ENCODE assay signal across 31 cellular contexts in genomic region chr2:31205613-31206012, GRCh38. TPM values are rescaled to one million over a fixed set of nuclear protein-coding genes. Genes with fewer than 3 reads are reported as not detected.
"Had no signal": no experiment of that assay in that cellular context is flagged by ENCODE, and none has a peak within 500 bp of the region (broad histone marks: within the 10 kb centered on the region; RNA-seq: fewer than 3 reads in every experiment).

No MANE protein-coding gene starts in this region.

- H3K27ac ChIP-seq: adrenal gland, body of pancreas, epithelial cell of prostate, gastroesophageal sphincter, WERI-Rb-1 had no signal

- H3K4me1 ChIP-seq: adrenal gland, body of pancreas, gastroesophageal sphincter had no signal

- H3K9me3 ChIP-seq: adrenal gland, body of pancreas, esophagus squamous epithelium, gastroesophageal sphincter had no signal

- H3K4me3 Mint-ChIP-seq: activated B cell treated with CpG ODN at 0.5 μM for 24 hours; activated CD4-positive, alpha-beta memory T cell treated with anti-CD3 and anti-CD28 coated beads, Interleukin-2, amount 10 ng/mL, durations not matched to agents 7 days and 5 days; activated CD4-positive, alpha-beta T cell treated with anti-CD3 and anti-CD28 coated beads for 36 hours; activated CD4-positive, alpha-beta T cell treated with anti-CD3 and anti-CD28 coated beads, Interleukin-2, amount 10 ng/mL, durations not matched to agents 7 days and 5 days; activated naive CD4-positive, alpha-beta T cell treated with anti-CD3 and anti-CD28 coated beads for 36 hours; activated naive CD4-positive, alpha-beta T cell treated with anti-CD3 and anti-CD28 coated beads, Interleukin-2, amount 50 U/mL, for 24 hours; activated naive CD8-positive, alpha-beta T cell treated with anti-CD3 and anti-CD28 coated beads for 36 hours; activated naive CD8-positive, alpha-beta T cell treated with anti-CD3 and anti-CD28 coated beads, Interleukin-2, amount 50 U/mL, for 24 hours; activated T-helper 1 cell treated with anti-CD3 and anti-CD28 coated beads, Interleukin-12 subunit alpha, Interleukin-12 subunit beta, Interleukin-2, Interleukin-4 antibody, amounts not matched to agents 30 ng/mL and 10 ng/mL and 1 ng/mL, durations not matched to agents 14 hours and 24 hours and 36 hours; T-cell; T-helper 1 cell treated with Interleukin-12 subunit alpha and Interleukin-12 subunit beta and Interleukin-4 antibody, amounts not matched to agents 30 μg/mL and 1 μg/mL, for 36 hours had no signal

- H3K36me3 Mint-ChIP-seq: activated naive CD8-positive, alpha-beta T cell treated with anti-CD3 and anti-CD28 coated beads for 36 hours had no signal

- H3K36me3 ChIP-seq: adrenal gland, gastroesophageal sphincter, WERI-Rb-1 had no signal

- H3K27me3 Mint-ChIP-seq: activated B cell treated with CpG ODN at 0.5 μM for 24 hours; activated CD4-positive, alpha-beta T cell treated with anti-CD3 and anti-CD28 coated beads for 36 hours; activated CD4-positive, alpha-beta T cell treated with anti-CD3 and anti-CD28 coated beads, Interleukin-2, amount 10 ng/mL, durations not matched to agents 7 days and 5 days; activated naive CD4-positive, alpha-beta T cell treated with anti-CD3 and anti-CD28 coated beads, Interleukin-2, amount 50 U/mL, for 24 hours; activated naive CD8-positive, alpha-beta T cell treated with anti-CD3 and anti-CD28 coated beads for 36 hours; activated naive CD8-positive, alpha-beta T cell treated with anti-CD3 and anti-CD28 coated beads, Interleukin-2, amount 50 U/mL, for 24 hours; T-cell had no signal

- H3K27me3 ChIP-seq: adrenal gland, body of pancreas had no signal

- ATAC-seq: activated CD4-positive, alpha-beta T cell treated with anti-CD3 and anti-CD28 coated beads for 36 hours; activated CD4-positive, CD25-positive, alpha-beta regulatory T cell treated with anti-CD3 and anti-CD28 coated beads, Interleukin-2, amount 50 U/mL, for 24 hours; activated naive CD8-positive, alpha-beta T cell treated with anti-CD3 and anti-CD28 coated beads, Interleukin-2, amount 50 U/mL, for 24 hours; body of pancreas; gastroesophageal sphincter; T-cell had no signal

- H3K4me1 Mint-ChIP-seq: activated CD4-positive, alpha-beta memory T cell treated with anti-CD3 and anti-CD28 coated beads, Interleukin-2, amount 10 ng/mL, durations not matched to agents 7 days and 5 days; activated CD4-positive, alpha-beta T cell treated with anti-CD3 and anti-CD28 coated beads for 36 hours; activated CD4-positive, alpha-beta T cell treated with anti-CD3 and anti-CD28 coated beads, Interleukin-2, amount 10 ng/mL, durations not matched to agents 7 days and 5 days; activated naive CD4-positive, alpha-beta T cell treated with anti-CD3 and anti-CD28 coated beads, Interleukin-2, amount 50 U/mL, for 24 hours; activated naive CD8-positive, alpha-beta T cell treated with anti-CD3 and anti-CD28 coated beads for 36 hours; activated naive CD8-positive, alpha-beta T cell treated with anti-CD3 and anti-CD28 coated beads, Interleukin-2, amount 50 U/mL, for 24 hours; T-cell had no signal

- H3K27ac Mint-ChIP-seq: activated B cell treated with CpG ODN at 0.5 μM for 24 hours; activated CD4-positive, alpha-beta memory T cell treated with anti-CD3 and anti-CD28 coated beads, Interleukin-2, amount 10 ng/mL, durations not matched to agents 7 days and 5 days; activated CD4-positive, alpha-beta T cell treated with anti-CD3 and anti-CD28 coated beads for 36 hours; activated CD4-positive, alpha-beta T cell treated with anti-CD3 and anti-CD28 coated beads, Interleukin-2, amount 10 ng/mL, durations not matched to agents 7 days and 5 days; activated naive CD4-positive, alpha-beta T cell treated with anti-CD3 and anti-CD28 coated beads for 36 hours; activated naive CD4-positive, alpha-beta T cell treated with anti-CD3 and anti-CD28 coated beads, Interleukin-2, amount 50 U/mL, for 24 hours; activated naive CD8-positive, alpha-beta T cell treated with anti-CD3 and anti-CD28 coated beads for 36 hours; activated naive CD8-positive, alpha-beta T cell treated with anti-CD3 and anti-CD28 coated beads, Interleukin-2, amount 50 U/mL, for 24 hours; activated T-helper 1 cell treated with anti-CD3 and anti-CD28 coated beads, Interleukin-12 subunit alpha, Interleukin-12 subunit beta, Interleukin-2, Interleukin-4 antibody, amounts not matched to agents 30 ng/mL and 10 ng/mL and 1 ng/mL, durations not matched to agents 14 hours and 24 hours and 36 hours; activated T-helper 2 cell treated with anti-CD3 and anti-CD28 coated beads, Interferon-gamma antibody, Interleukin-2, Interleukin-4, amounts not matched to agents 10 μg/mL and 5 μg/mL and 100 μg/mL, durations not matched to agents 14 hours and 24 hours and 36 hours; T-helper 1 cell treated with Interleukin-12 subunit alpha and Interleukin-12 subunit beta and Interleukin-4 antibody, amounts not matched to agents 30 μg/mL and 1 μg/mL, for 36 hours had no signal

- DNase-seq: activated B cell treated with CpG ODN at 0.5 μM for 24 hours; activated CD4-positive, alpha-beta memory T cell treated with anti-CD3 and anti-CD28 coated beads, Interleukin-2, amount 10 ng/mL, durations not matched to agents 7 days and 5 days; activated CD4-positive, alpha-beta T cell treated with anti-CD3 and anti-CD28 coated beads for 36 hours; activated CD4-positive, alpha-beta T cell treated with anti-CD3 and anti-CD28 coated beads, Interleukin-2, amount 10 ng/mL, durations not matched to agents 7 days and 5 days; activated CD4-positive, alpha-beta T cell treated with anti-CD3 and anti-CD28 coated beads, Interleukin-2, amount 50 U/mL, for 4 hours; activated CD8-positive, alpha-beta memory T cell treated with anti-CD3 and anti-CD28 coated beads, Interleukin-2, amount 50 U/mL, for 4 hours; activated effector memory CD4-positive, alpha-beta T cell treated with anti-CD3 and anti-CD28 coated beads, Interleukin-2, amount 50 U/mL, for 16 hours; activated naive CD4-positive, alpha-beta T cell treated with anti-CD3 and anti-CD28 coated beads for 36 hours; activated naive CD8-positive, alpha-beta T cell treated with anti-CD3 and anti-CD28 coated beads for 36 hours; activated naive CD8-positive, alpha-beta T cell treated with anti-CD3 and anti-CD28 coated beads, Interleukin-2, amount 50 U/mL, for 24 hours; activated T-cell treated with anti-CD3 and anti-CD28 coated beads, Interleukin-2, amount 50 U/mL, for 1 hour; activated T-cell treated with anti-CD3 and anti-CD28 coated beads, Interleukin-2, amount 50 U/mL, for 48 hours; adrenal gland; aorta; body of pancreas; cortex of kidney; dermis blood vessel endothelial cell; effector CD8-positive, alpha-beta T cell; esophagus squamous epithelium; foreskin melanocyte; SW 1271; T-cell; T-helper 9 cell; WERI-Rb-1 had no signal

- H3K4me3 ChIP-seq: adrenal gland, body of pancreas, esophagus squamous epithelium, gastroesophageal sphincter had no signal

- H3K9me3 Mint-ChIP-seq: activated B cell treated with CpG ODN at 0.5 μM for 24 hours; activated CD4-positive, alpha-beta memory T cell treated with anti-CD3 and anti-CD28 coated beads, Interleukin-2, amount 10 ng/mL, durations not matched to agents 7 days and 5 days; activated CD4-positive, alpha-beta T cell treated with anti-CD3 and anti-CD28 coated beads, Interleukin-2, amount 10 ng/mL, durations not matched to agents 7 days and 5 days; activated naive CD4-positive, alpha-beta T cell treated with anti-CD3 and anti-CD28 coated beads for 36 hours; activated naive CD4-positive, alpha-beta T cell treated with anti-CD3 and anti-CD28 coated beads, Interleukin-2, amount 50 U/mL, for 24 hours; activated naive CD8-positive, alpha-beta T cell treated with anti-CD3 and anti-CD28 coated beads for 36 hours; activated naive CD8-positive, alpha-beta T cell treated with anti-CD3 and anti-CD28 coated beads, Interleukin-2, amount 50 U/mL, for 24 hours; activated T-helper 1 cell treated with anti-CD3 and anti-CD28 coated beads, Interleukin-12 subunit alpha, Interleukin-12 subunit beta, Interleukin-2, Interleukin-4 antibody, amounts not matched to agents 30 ng/mL and 10 ng/mL and 1 ng/mL, durations not matched to agents 14 hours and 24 hours and 36 hours; activated T-helper 2 cell treated with anti-CD3 and anti-CD28 coated beads, Interferon-gamma antibody, Interleukin-2, Interleukin-4, amounts not matched to agents 10 μg/mL and 5 μg/mL and 100 μg/mL, durations not matched to agents 14 hours and 24 hours and 36 hours; T-cell; T-helper 1 cell treated with Interleukin-12 subunit alpha and Interleukin-12 subunit beta and Interleukin-4 antibody, amounts not matched to agents 30 μg/mL and 1 μg/mL, for 36 hours had no signal

RNA-seq across cellular contexts. Expression of gene CAPN14, which starts 11.7 kb away (rescaled TPM):
- total RNA-seq: body of pancreas, dermis blood vessel endothelial cell had no signal
